32 cellular contexts compared by ENCODE assay signal in the genomic region with DNA sequence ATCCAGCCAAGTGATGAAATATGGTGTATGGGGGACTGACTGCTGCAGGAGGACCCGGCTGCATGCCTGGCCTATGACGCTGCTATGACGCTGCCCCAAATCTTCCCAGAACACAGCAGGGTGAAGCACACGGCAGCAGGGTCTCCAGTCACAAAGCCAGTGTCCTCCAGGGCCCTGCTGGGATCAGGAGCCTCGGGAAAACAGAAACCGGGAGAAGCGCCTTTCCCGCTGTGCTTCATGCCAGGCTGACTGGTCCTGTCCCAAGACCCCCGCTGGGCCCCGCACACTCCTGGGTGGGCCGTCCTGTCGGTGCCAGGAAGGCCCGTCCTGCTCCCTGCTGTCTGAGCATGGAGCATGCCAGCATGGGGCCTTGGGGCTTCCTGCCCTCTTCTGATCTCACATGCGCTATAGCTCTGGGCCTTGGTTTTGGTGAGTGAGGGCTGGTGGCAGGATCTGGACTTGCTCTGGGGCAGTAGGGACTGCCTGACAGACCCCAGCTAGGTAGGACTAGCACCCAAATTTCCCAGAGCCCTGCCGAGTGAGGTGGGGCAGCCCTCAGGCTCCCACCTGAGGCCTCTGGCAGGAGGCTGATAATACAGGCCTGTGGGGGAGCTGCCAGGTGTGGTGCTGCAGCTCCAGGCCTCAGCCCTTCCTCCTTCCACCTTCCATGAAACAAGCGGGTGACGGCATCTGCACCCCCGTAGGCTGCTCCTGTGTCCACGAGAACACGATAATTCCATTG.
DNase-seq lines count a peak whose midpoint lies in the region; ATAC-seq and TF ChIP-seq lines count a peak whose summit lies in the region.
"Had no signal": no experiment of that assay in that cellular context is flagged by ENCODE, and none has a peak within 500 bp of the region (broad histone marks: within the 10 kb centered on the region; RNA-seq: fewer than 3 reads in every experiment).

No MANE protein-coding gene starts in this region.

- H3K36me3 Mint-ChIP-seq in natural killer cell treated with Interleukin-12 subunit alpha and Interleukin-12 subunit beta and Interleukin-15 and Interleukin-18, amount 100 ng/mL, for 72 hours, result no peaks in the 10 kb centered on the region
- H3K36me3 Mint-ChIP-seq in natural killer cell (no peaks in the 10 kb centered on the region), WTC11 (no peaks in the 10 kb centered on the region)
- H3K36me3 Mint-ChIP-seq in CD4-positive, alpha-beta T cell (ENCODE audit: low read depth), result peaks cover 14% of the 10 kb centered on the region

- H3K9me3 ChIP-seq in left lung, result no peaks in the 10 kb centered on the region
- H3K9me3 ChIP-seq in CD4-positive, alpha-beta T cell (ENCODE audit: control insufficient read depth, low read length), result no peaks in the 10 kb centered on the region
- H3K9me3 ChIP-seq: gastroesophageal sphincter, lower lobe of right lung, pancreas, right atrium auricular region, upper lobe of left lung had no signal

- no peak overlapping the region for H3K4me3 Mint-ChIP-seq in natural killer cell treated with Interleukin-12 subunit alpha and Interleukin-12 subunit beta and Interleukin-15 and Interleukin-18, amount 100 ng/mL, for 72 hours
- no peak overlapping the region for H3K4me3 Mint-ChIP-seq in natural killer cell
- no peak overlapping the region for H3K4me3 Mint-ChIP-seq in WTC11
- H3K4me3 Mint-ChIP-seq in CD4-positive, alpha-beta T cell, result no peak overlapping the region
- H3K4me3 Mint-ChIP-seq: activated CD4-positive, alpha-beta T cell treated with anti-CD3 and anti-CD28 coated beads, Interleukin-2, amount 10 ng/mL, durations not matched to agents 7 days and 5 days; naive thymus-derived CD8-positive, alpha-beta T cell; stimulated activated memory B cell treated with anti-CD40 and anti-IgM and Interleukin-4, amounts not matched to agents 10 μg/mL and 1 μg/mL and 100 μg/mL, for 72 hours had no signal

- H3K27ac Mint-ChIP-seq in natural killer cell treated with Interleukin-12 subunit alpha and Interleukin-12 subunit beta and Interleukin-15 and Interleukin-18, amount 100 ng/mL, for 72 hours, result no peak overlapping the region
- H3K27ac Mint-ChIP-seq in natural killer cell (no peak overlapping the region), WTC11 (no peak overlapping the region)
- H3K27ac Mint-ChIP-seq in CD4-positive, alpha-beta T cell, result no peak overlapping the region
- H3K27ac Mint-ChIP-seq: activated CD4-positive, alpha-beta T cell treated with anti-CD3 and anti-CD28 coated beads, Interleukin-2, amount 10 ng/mL, durations not matched to agents 7 days and 5 days; stimulated activated memory B cell treated with anti-CD40 and anti-IgM and Interleukin-4, amounts not matched to agents 10 μg/mL and 1 μg/mL and 100 μg/mL, for 72 hours had no signal

- CTCF ChIA-PET in WTC11 (lab: Charles Lee), result interaction anchor here (1.0 to 4.5 kb wide), 2 partner anchors 57 to 110 kb away, joined by 3 to 20 read pairs; no protein-coding TSS in a partner anchor
- CTCF ChIA-PET in CD4-positive, alpha-beta T cell (lab: Charles Lee), result no interaction called here

- DNase-seq in natural killer cell treated with Interleukin-12 subunit alpha and Interleukin-12 subunit beta and Interleukin-15 and Interleukin-18, amount 100 ng/mL, for 72 hours (ENCODE audit: low spot score), result peak; percentile 53
- DNase-seq in natural killer cell, result no peak
- DNase-seq in WTC11 (ENCODE audit: low spot score), result no peak
- DNase-seq in left lung, result peak; percentile 16 to 65
- no peak for DNase-seq in stimulated activated CD4-positive, alpha-beta T cell treated with anti-CD3 and anti-CD28 coated beads, Interleukin-4, amount 100 ng/mL, for 24 hours
- no peak for DNase-seq in CD4-positive, alpha-beta T cell
- DNase-seq in NCI-H2107 treated with DMSO at 0.1 percent for 48 hours (lab: John Stamatoyannopoulos, UW; ENCODE audit: unreplicated experiment), result no peak
- DNase-seq: activated CD4-positive, alpha-beta T cell treated with anti-CD3 and anti-CD28 coated beads, Interleukin-2, amount 10 ng/mL, durations not matched to agents 7 days and 5 days; activated naive CD4-positive, alpha-beta T cell; activated T-cell treated with anti-CD3 and anti-CD28 coated beads, Interleukin-2, amount 50 U/mL, for 48 hours; amygdala; dermis blood vessel endothelial cell; lower lobe of right lung; MV-4-11; naive thymus-derived CD8-positive, alpha-beta T cell; NCI-H1694 treated with DMSO at 0.1 percent for 48 hours; NCI-H2171; NCI-H510A treated with DMSO at 0.1 percent for 48 hours; PC-9; SHP77; stimulated activated CD4-positive, alpha-beta T cell treated with anti-CD3 and anti-CD28 coated beads, Interleukin-4, amount 100 ng/mL, for 4 hours; SW 1271; T-helper 9 cell; upper lobe of left lung had no signal

- no peaks in the 10 kb centered on the region for H3K27me3 ChIP-seq in left lung
- H3K27me3 ChIP-seq in CD4-positive, alpha-beta T cell (ENCODE audit: control insufficient read depth, insufficient read depth, low read length), result no peaks in the 10 kb centered on the region
- H3K27me3 ChIP-seq: cardiac muscle cell, gastroesophageal sphincter, pancreas, right atrium auricular region, upper lobe of left lung had no signal

- TF ChIP-seq CTCF in natural killer cell (IDR thresholded peaks at IDR 0.05) (no peak), WTC11 (IDR thresholded peaks at IDR 0.05) (no peak), left lung (IDR thresholded peaks at IDR 0.05) (no peak)
- no peak for TF ChIP-seq CTCF in CD4-positive, alpha-beta T cell (IDR thresholded peaks at IDR 0.05)

- no peak overlapping the region for H3K27ac ChIP-seq in left lung
- H3K27ac ChIP-seq in CD4-positive, alpha-beta T cell (ENCODE audit: low read depth, low read length), result no peak overlapping the region
- H3K27ac ChIP-seq: C4-2B, cardiac muscle cell, gastroesophageal sphincter, lower lobe of right lung, pancreas, PC-9, upper lobe of left lung had no signal

- no peak overlapping the region for H3K4me3 ChIP-seq in left lung
- H3K4me3 ChIP-seq: cardiac muscle cell, gastroesophageal sphincter, GM12878, lower lobe of right lung, pancreas, PC-9, right atrium auricular region, upper lobe of left lung had no signal

- ATAC-seq in natural killer cell treated with Interleukin-12 subunit alpha and Interleukin-12 subunit beta and Interleukin-15 and Interleukin-18, amount 100 ng/mL, for 72 hours, result no peak
- ATAC-seq in natural killer cell, result no peak
- no peak for ATAC-seq in WTC11
- ATAC-seq in left lung, result no peak
- no peak for ATAC-seq in GM21381 (IDR thresholded peaks at IDR 0.05; ENCODE audit: unreplicated experiment)
- ATAC-seq in CD4-positive, alpha-beta T cell (ENCODE audit: poor library complexity), result no peak
- ATAC-seq: gastroesophageal sphincter; GM12878; lower lobe of right lung; naive thymus-derived CD8-positive, alpha-beta T cell; pancreas; stimulated activated memory B cell treated with anti-CD40 and anti-IgM and Interleukin-4, amounts not matched to agents 10 μg/mL and 1 μg/mL and 100 μg/mL, for 72 hours had no signal

- peaks cover 0 to 59% of the 10 kb centered on the region in 2 donors for H3K36me3 ChIP-seq in left lung

- H3K27me3 Mint-ChIP-seq in natural killer cell treated with Interleukin-12 subunit alpha and Interleukin-12 subunit beta and Interleukin-15 and Interleukin-18, amount 100 ng/mL, for 72 hours, result no peaks in the 10 kb centered on the region
- H3K27me3 Mint-ChIP-seq in natural killer cell (ENCODE audit: low read depth in 2 of 2), result no peaks in the 10 kb centered on the region
- H3K27me3 Mint-ChIP-seq in WTC11 (ENCODE audit: low read depth), result no peaks in the 10 kb centered on the region
- H3K27me3 Mint-ChIP-seq in CD4-positive, alpha-beta T cell, result no peaks in the 10 kb centered on the region
- H3K27me3 Mint-ChIP-seq: activated CD4-positive, alpha-beta T cell treated with anti-CD3 and anti-CD28 coated beads, Interleukin-2, amount 10 ng/mL, durations not matched to agents 7 days and 5 days; naive thymus-derived CD8-positive, alpha-beta T cell; stimulated activated memory B cell treated with anti-CD40 and anti-IgM and Interleukin-4, amounts not matched to agents 10 μg/mL and 1 μg/mL and 100 μg/mL, for 72 hours had no signal

- no peaks in the 10 kb centered on the region for H3K9me3 Mint-ChIP-seq in natural killer cell treated with Interleukin-12 subunit alpha and Interleukin-12 subunit beta and Interleukin-15 and Interleukin-18, amount 100 ng/mL, for 72 hours
- H3K9me3 Mint-ChIP-seq in natural killer cell (no peaks in the 10 kb centered on the region), WTC11 (no peaks in the 10 kb centered on the region)
- no peaks in the 10 kb centered on the region for H3K9me3 Mint-ChIP-seq in CD4-positive, alpha-beta T cell
- H3K9me3 Mint-ChIP-seq: activated CD4-positive, alpha-beta T cell treated with anti-CD3 and anti-CD28 coated beads, Interleukin-2, amount 10 ng/mL, durations not matched to agents 7 days and 5 days; naive thymus-derived CD8-positive, alpha-beta T cell; stimulated activated memory B cell treated with anti-CD40 and anti-IgM and Interleukin-4, amounts not matched to agents 10 μg/mL and 1 μg/mL and 100 μg/mL, for 72 hours had no signal

- POLR2A ChIA-PET in WTC11 (lab: Charles Lee), result interaction anchor here (0.5 kb wide), 1 partner anchor 10 kb away, joined by 4 read pairs; no protein-coding TSS in a partner anchor
- POLR2A ChIA-PET in CD4-positive, alpha-beta T cell (lab: Charles Lee), result no interaction called here

- intact Hi-C loops in natural killer cell (cut with micrococcal nuclease) (no loop called here), left lung (cut with DNase I) (no loop called here)
- intact Hi-C loops in CD4-positive, alpha-beta T cell (cut with DNase I, micrococcal nuclease), result no loop called here

- no peaks in the 10 kb centered on the region for H3K4me1 ChIP-seq in left lung
- H3K4me1 ChIP-seq: gastroesophageal sphincter, lower lobe of right lung, pancreas, upper lobe of left lung had no signal

- H3K4me1 Mint-ChIP-seq in natural killer cell treated with Interleukin-12 subunit alpha and Interleukin-12 subunit beta and Interleukin-15 and Interleukin-18, amount 100 ng/mL, for 72 hours (ENCODE audit: low read depth in 2 of 2), result no peaks in the 10 kb centered on the region
- H3K4me1 Mint-ChIP-seq in natural killer cell, result no peaks in the 10 kb centered on the region
- H3K4me1 Mint-ChIP-seq in WTC11, result peaks cover 3% of the 10 kb centered on the region
- no peaks in the 10 kb centered on the region for H3K4me1 Mint-ChIP-seq in CD4-positive, alpha-beta T cell (ENCODE audit: low read depth)
- H3K4me1 Mint-ChIP-seq: activated CD4-positive, alpha-beta T cell treated with anti-CD3 and anti-CD28 coated beads, Interleukin-2, amount 10 ng/mL, durations not matched to agents 7 days and 5 days; stimulated activated memory B cell treated with anti-CD40 and anti-IgM and Interleukin-4, amounts not matched to agents 10 μg/mL and 1 μg/mL and 100 μg/mL, for 72 hours had no signal

TF ChIP-seq in WTC11, 78 proteins besides CTCF, POLR2A, EP300 and RAD21 (continues in another document):
- TF ChIP-seq ZNF423 (CRISPR knock-in tag; IDR thresholded peaks at IDR 0.05), result peak; percentile 98

Comparison
In these comparisons a context has a peak if more than half of its experiments do, and no peak if none do; other contexts are left out.
1. DNase-seq: peak in natural killer cell treated with Interleukin-12 subunit alpha and Interleukin-12 subunit beta and Interleukin-15 and Interleukin-18, amount 100 ng/mL, for 72 hours (single experiment) and left lung (2 of 2); none in natural killer cell (single experiment), WTC11 (single experiment), stimulated activated CD4-positive, alpha-beta T cell treated with anti-CD3 and anti-CD28 coated beads, Interleukin-4, amount 100 ng/mL, for 24 hours (single experiment), CD4-positive, alpha-beta T cell (0 of 10) and NCI-H2107 treated with DMSO at 0.1 percent for 48 hours (single experiment).